ENCODE assay signal across 1 cellular context in genomic region chr2:96342085-96342484, GRCh38.
A peak's percentile ranks its signal among the peaks of the same experiment; 100 is the strongest.
TF ChIP-seq lines count a peak whose summit lies in the region.

No MANE protein-coding gene starts in this region.

TF ChIP-seq in HEK293, 187 proteins besides CTCF, POLR2A, EP300 and RAD21 (continued from another document):
- 0 out of 2 replicates have a peak, but pooled peaks have one; percentile 14 for TF ChIP-seq PRDM10 (tag by site-specific recombination; IDR thresholded peaks at IDR 0.05)
- peak; percentile 80 for TF ChIP-seq ZBTB17 (tag by site-specific recombination; IDR thresholded peaks at IDR 0.05)
- peak; percentile 49; the same call in 1 of the 2 replicates for TF ChIP-seq ZBTB44 (tag by site-specific recombination; IDR thresholded peaks at IDR 0.05)
- peak; percentile 24; the same call in 1 of the 2 replicates for TF ChIP-seq ZFP37 (tag by site-specific recombination; IDR thresholded peaks at IDR 0.05)
